24 cellular contexts compared by ENCODE assay signal in the genomic region with DNA sequence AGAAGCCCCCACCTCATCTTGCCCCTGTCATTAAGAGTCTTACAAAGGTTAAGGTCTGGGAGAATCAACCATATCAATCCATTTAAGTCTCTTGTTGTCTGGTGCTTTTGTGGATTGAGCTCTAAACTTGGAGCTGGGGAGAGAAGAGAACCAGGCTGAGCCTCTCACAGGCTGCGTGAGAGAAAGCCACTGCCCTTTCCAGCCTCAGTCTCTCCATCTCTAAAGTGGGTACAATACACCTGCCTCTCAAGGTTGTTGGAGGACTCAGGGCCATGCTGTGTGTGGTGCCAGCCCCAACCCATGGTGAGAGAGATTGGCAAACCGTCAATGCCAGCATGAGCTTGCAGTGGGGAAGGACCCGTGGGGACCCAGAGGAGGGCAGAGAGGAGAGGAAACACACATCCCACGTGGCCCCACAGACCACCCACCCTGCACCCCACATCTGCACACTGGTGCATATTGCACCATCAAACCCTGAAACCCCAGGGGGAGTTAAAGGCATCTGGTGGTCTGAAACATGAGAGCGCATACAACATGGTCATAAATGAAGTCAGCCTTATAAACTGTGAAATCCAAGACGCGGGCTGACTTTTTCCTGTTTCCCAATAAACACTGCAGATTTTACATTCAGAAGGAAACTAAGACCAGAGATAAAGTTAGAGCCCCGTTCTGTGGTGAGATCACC. TPM values are rescaled to one million over a fixed set of nuclear protein-coding genes. Genes with fewer than 3 reads are reported as not detected.
A peak's percentile ranks its signal among the peaks of the same experiment; 100 is the strongest.
DNase-seq lines count a peak whose midpoint lies in the region; ATAC-seq and TF ChIP-seq lines count a peak whose summit lies in the region.
"Had no signal": no experiment of that assay in that cellular context is flagged by ENCODE, and none has a peak within 500 bp of the region (broad histone marks: within the 10 kb centered on the region; RNA-seq: fewer than 3 reads in every experiment).

No MANE protein-coding gene starts in this region.

- H3K4me1 ChIP-seq in left ventricle myocardium inferior: peaks cover 17% of the 10 kb centered on the region
- H3K4me1 ChIP-seq in mesendoderm (ENCODE audit: control insufficient read depth, low read depth, low read length): no peaks in the 10 kb centered on the region
- H3K4me1 ChIP-seq: BE2C, breast epithelium had no signal

- H2BK5ac ChIP-seq in mesendoderm (ENCODE audit: low read length): no peak overlapping the region

- DNase-seq in left ventricle myocardium inferior: no peak
- DNase-seq in left ventricle myocardium superior: no peak
- DNase-seq in choroid plexus epithelial cell (ENCODE audit: low read depth): peak; percentile 51
- DNase-seq in mesendoderm: peak; percentile 48
- DNase-seq in type B pancreatic cell (ENCODE audit: extremely low spot score, unreplicated experiment): no peak
- DNase-seq in stimulated activated naive CD4-positive, alpha-beta T cell treated with Interleukin-2 at 50 U/mL for 16 hours (lab: John Stamatoyannopoulos, UW): no peak
- no peak for DNase-seq in H4 (ENCODE audit: low spot score)
- DNase-seq in DMS53 (lab: John Stamatoyannopoulos, UW): no peak
- DNase-seq: activated CD4-positive, alpha-beta T cell treated with anti-CD3 and anti-CD28 coated beads, Interleukin-2, amount 50 U/mL, for 1 hour; activated CD8-positive, alpha-beta memory T cell treated with anti-CD3 and anti-CD28 coated beads, Interleukin-2, amount 50 U/mL, for 4 hours; activated naive CD8-positive, alpha-beta T cell treated with anti-CD3 and anti-CD28 coated beads, Interleukin-2, amount 50 U/mL, for 24 hours; BE2C; COR-L47; foreskin keratinocyte; GOT3; immature natural killer cell; NCI-H1092 treated with DMSO at 0.1 percent for 48 hours; NCI-H2081; occipital lobe; T-helper 2 cell; upper lobe of left lung had no signal

- no peaks in the 10 kb centered on the region for H3K79me2 ChIP-seq in mesendoderm (ENCODE audit: control insufficient read depth, insufficient read depth, low read length)

- no peak overlapping the region for H2BK15ac ChIP-seq in mesendoderm (replicated peaks; ENCODE audit: low read depth)

- ATAC-seq in left ventricle myocardium superior: no peak
- ATAC-seq: activated naive CD8-positive, alpha-beta T cell treated with anti-CD3 and anti-CD28 coated beads, Interleukin-2, amount 50 U/mL, for 24 hours; foreskin keratinocyte had no signal

- H3K36me3 ChIP-seq in left ventricle myocardium inferior (no peaks in the 10 kb centered on the region), mesendoderm (ENCODE audit: control insufficient read depth, insufficient read depth, low read length) (no peaks in the 10 kb centered on the region)
- H3K36me3 ChIP-seq: BE2C, breast epithelium, upper lobe of left lung had no signal

- no peak overlapping the region for H2AK5ac ChIP-seq in mesendoderm (ENCODE audit: low read length)

- H3K27me3 ChIP-seq in left ventricle myocardium inferior (ENCODE audit: low read depth): peaks cover 4% of the 10 kb centered on the region
- H3K27me3 ChIP-seq in mesendoderm (ENCODE audit: insufficient read depth, low read length, poor library complexity): no peaks in the 10 kb centered on the region
- H3K27me3 ChIP-seq: BE2C, breast epithelium, foreskin keratinocyte, upper lobe of left lung had no signal

- no peak overlapping the region for H3K4me2 ChIP-seq in mesendoderm (ENCODE audit: low read length)

- H3K56ac ChIP-seq in mesendoderm (ENCODE audit: low read length): no peak overlapping the region

- H4K5ac ChIP-seq in mesendoderm (ENCODE audit: low read length): no peak overlapping the region

- H3K4ac ChIP-seq in mesendoderm (ENCODE audit: low read depth, low read length): no peak overlapping the region

- peaks cover 37% of the 10 kb centered on the region for H3K4me1 Mint-ChIP-seq in type B pancreatic cell (ENCODE audit: unreplicated experiment)
- H3K4me1 Mint-ChIP-seq: activated naive CD8-positive, alpha-beta T cell treated with anti-CD3 and anti-CD28 coated beads, Interleukin-2, amount 50 U/mL, for 24 hours; immature natural killer cell had no signal

- no peaks in the 10 kb centered on the region for H3K36me3 Mint-ChIP-seq in type B pancreatic cell
- H3K36me3 Mint-ChIP-seq: immature natural killer cell had no signal

- H2BK120ac ChIP-seq in mesendoderm (ENCODE audit: low read depth, low read length): no peak overlapping the region

- no peak overlapping the region for H4K8ac ChIP-seq in mesendoderm (ENCODE audit: low read depth, low read length)

- peak overlapping the region; percentile 54 for H3K27ac Mint-ChIP-seq in type B pancreatic cell
- H3K27ac Mint-ChIP-seq: activated naive CD8-positive, alpha-beta T cell treated with anti-CD3 and anti-CD28 coated beads, Interleukin-2, amount 50 U/mL, for 24 hours; dendritic cell treated with granulocyte-macrophage colony-stimulating factor and Interleukin-4, amounts not matched to agents 40 ng/mL and 50 ng/mL, for 4 days; immature natural killer cell had no signal

- no peak for TF ChIP-seq CTCF in left ventricle myocardium inferior (IDR thresholded peaks at IDR 0.05; ENCODE audit: borderline replicate concordance)
- no peak for TF ChIP-seq CTCF in choroid plexus epithelial cell (conservative IDR thresholded peaks at IDR 0.05; ENCODE audit: low read depth, low read length)
- TF ChIP-seq CTCF in type B pancreatic cell (conservative IDR thresholded peaks at IDR 0.05): no peak

- intact Hi-C loops in left ventricle myocardium inferior (cut with micrococcal nuclease) (no loop called here), left ventricle myocardium superior (cut with micrococcal nuclease) (no loop called here)

- H3K4me3 ChIP-seq in left ventricle myocardium inferior (no peak overlapping the region), choroid plexus epithelial cell (ENCODE audit: low read depth, low read length) (no peak overlapping the region), mesendoderm (ENCODE audit: low read length) (no peak overlapping the region)
- H3K4me3 ChIP-seq: breast epithelium, upper lobe of left lung had no signal

- no peaks in the 10 kb centered on the region for H3K79me1 ChIP-seq in mesendoderm (ENCODE audit: low read length)

- H3K27me3 Mint-ChIP-seq in type B pancreatic cell: no peaks in the 10 kb centered on the region

- no peaks in the 10 kb centered on the region for H3K9me3 Mint-ChIP-seq in type B pancreatic cell
- H3K9me3 Mint-ChIP-seq: activated naive CD8-positive, alpha-beta T cell treated with anti-CD3 and anti-CD28 coated beads, Interleukin-2, amount 50 U/mL, for 24 hours; immature natural killer cell had no signal

- H3K4me3 Mint-ChIP-seq in type B pancreatic cell: peak overlapping the region; percentile 7
- H3K4me3 Mint-ChIP-seq: activated naive CD8-positive, alpha-beta T cell treated with anti-CD3 and anti-CD28 coated beads, Interleukin-2, amount 50 U/mL, for 24 hours; dendritic cell treated with granulocyte-macrophage colony-stimulating factor and Interleukin-4, amounts not matched to agents 40 ng/mL and 50 ng/mL, for 4 days; immature natural killer cell had no signal

- no peak overlapping the region for H3K23ac ChIP-seq in mesendoderm (ENCODE audit: low read length)

- peak overlapping the region; percentile 59 for H3K27ac ChIP-seq in left ventricle myocardium inferior (replicated peaks)
- H3K27ac ChIP-seq in mesendoderm (ENCODE audit: low read depth, low read length): no peak overlapping the region
- H3K27ac ChIP-seq: foreskin keratinocyte, upper lobe of left lung, VCaP had no signal

- WGBS in mesendoderm (ENCODE audit: extremely low coverage, insufficient coverage, low lambda C conversion rate): no CpG with 5 or more reads among the region's 8 CpGs

- H3K18ac ChIP-seq in mesendoderm (ENCODE audit: low read length): no peak overlapping the region

- no peaks in the 10 kb centered on the region for H3K9me3 ChIP-seq in left ventricle myocardium inferior (replicated peaks)
- H3K9me3 ChIP-seq: BE2C, breast epithelium, upper lobe of left lung had no signal

- H3K9ac ChIP-seq in mesendoderm (ENCODE audit: low read length): no peak overlapping the region

RNA-seq across cellular contexts. Expression of gene FBLN1, which starts 27.5 kb away (rescaled TPM):
- total RNA-seq in left ventricle myocardium inferior (82.8 TPM), left ventricle myocardium superior (93.3 TPM), type B pancreatic cell (ENCODE audit: low replicate concordance) (121 and 271 TPM in 2 replicates)
- 104 TPM for polyA plus RNA-seq in mesendoderm (2013, experiment 1 of 2)
- 102 TPM for polyA plus RNA-seq in mesendoderm (2013, experiment 2 of 2)
- total RNA-seq in H4 (2014; rRNA removed; shearing (Covaris generic)): 0.37 and 1.0 TPM in 2 replicates
- polyA plus RNA-seq: immature natural killer cell had no signal

Comparison
In these comparisons a context has a peak if more than half of its experiments do, and no peak if none do; other contexts are left out.
1. DNase-seq: peak in choroid plexus epithelial cell (single experiment) and mesendoderm (single experiment); none in left ventricle myocardium inferior (single experiment), left ventricle myocardium superior (single experiment), type B pancreatic cell (single experiment), stimulated activated naive CD4-positive, alpha-beta T cell treated with Interleukin-2 at 50 U/mL for 16 hours (single experiment), H4 (single experiment) and DMS53 (single experiment).
2. RNA of gene FBLN1, which starts 27.5 kb away (total RNA-seq): 121 to 271 TPM in type B pancreatic cell, 93.3 TPM in left ventricle myocardium superior (single experiment) and 82.8 TPM in left ventricle myocardium inferior (single experiment); 0.37 to 1.0 TPM in H4; every median in the first group is over 10 times any median in the second.